9 cellular contexts compared by ENCODE assay signal in the genomic region with DNA sequence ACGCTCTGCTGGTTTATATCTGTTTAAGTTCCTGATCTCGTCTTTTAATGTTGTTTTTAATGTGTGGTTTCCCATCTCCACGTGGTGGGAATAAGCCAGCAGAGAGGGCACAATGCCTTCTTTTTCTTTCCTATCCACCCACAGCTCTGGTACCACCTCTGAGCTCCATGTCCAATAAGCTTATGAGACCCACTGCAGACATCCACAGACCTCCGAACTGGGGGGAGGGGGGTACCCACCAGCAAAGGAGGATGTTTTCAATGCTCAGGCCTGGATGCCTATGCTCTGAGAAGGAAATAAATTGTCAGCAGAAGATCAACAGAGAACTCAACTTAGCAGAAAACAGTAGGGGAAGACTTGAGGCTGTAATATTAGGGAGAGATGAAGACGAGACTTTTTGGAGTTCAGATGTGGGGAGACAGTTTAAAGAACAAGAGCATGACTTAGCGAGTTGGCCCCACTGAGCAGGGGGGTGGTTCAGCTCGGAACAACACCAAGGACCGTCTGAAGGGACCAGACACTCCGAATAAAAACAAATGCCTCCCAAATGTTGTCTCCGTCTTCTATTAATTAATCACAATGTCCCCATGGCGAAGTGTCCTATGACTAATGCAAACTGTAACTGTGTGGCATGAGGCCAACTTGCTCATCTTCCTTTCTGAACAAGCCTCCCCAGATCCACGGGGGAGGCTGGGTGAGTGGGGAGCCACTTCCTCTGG.
DNase-seq lines count a peak whose midpoint lies in the region; ATAC-seq, FAIRE-seq and TF ChIP-seq lines count a peak whose summit lies in the region.
"Had no signal": no experiment of that assay in that cellular context is flagged by ENCODE, and none has a peak within 500 bp of the region (broad histone marks: within the 10 kb centered on the region; RNA-seq: fewer than 3 reads in every experiment).

No MANE protein-coding gene starts in this region.

- no peak overlapping the region for H3K4me3 ChIP-seq in DND-41 (ENCODE audit: low read depth in 1 of 2, low read length in 2 of 2)
- H3K4me3 ChIP-seq in heart right ventricle = no peak overlapping the region
- no peak overlapping the region for H3K4me3 ChIP-seq in psoas muscle

- H3K4me1 ChIP-seq in DND-41 (ENCODE audit: insufficient read depth, low read length) (peaks cover 24% of the 10 kb centered on the region), heart right ventricle (peaks cover 0 to 24% (median 16%) of the 10 kb centered on the region in 9 donors), psoas muscle (no peaks in the 10 kb centered on the region)

- H3K27me3 ChIP-seq in DND-41 (ENCODE audit: insufficient read depth, low read length, poor library complexity) (no peaks in the 10 kb centered on the region), heart right ventricle (no peaks in the 10 kb centered on the region), psoas muscle (ENCODE audit: insufficient read depth in 3 of 3, low read length in 2 of 3) (no peaks in the 10 kb centered on the region)

- DNase-seq in DND-41 = peak; percentile 62
- DNase-seq in RCC 7860 (ENCODE audit: low spot score) = peak; percentile 21
- no peak for DNase-seq in heart right ventricle
- peak; percentile 70 for DNase-seq in psoas muscle
- DNase-seq in HT-29 (ENCODE audit: low spot score) = no peak
- DNase-seq in DMS53 treated with DMSO at 0.1 percent for 48 hours (lab: John Stamatoyannopoulos, UW; ENCODE audit: unreplicated experiment) = no peak
- DNase-seq: H9 had no signal

- ATAC-seq in DND-41 (ENCODE audit: insufficient read depth, low read depth) (peak; percentile 78), heart right ventricle (peak in 7 of 8 donors; percentile 46 to 73 (median 52)), psoas muscle (peak in 3 of 4 donors; percentile 32 to 79 (median 63)), GM18517 (IDR thresholded peaks at IDR 0.05; ENCODE audit: unreplicated experiment) (no peak), GM19452 (IDR thresholded peaks at IDR 0.05; ENCODE audit: unreplicated experiment) (no peak)

- no peak for TF ChIP-seq CTCF in DND-41 (IDR thresholded peaks at IDR 0.05; ENCODE audit: borderline replicate concordance, extremely low read depth, low read length, poor library complexity, severe bottlenecking)
- TF ChIP-seq CTCF in heart right ventricle (IDR thresholded peaks at IDR 0.05) = no peak
- TF ChIP-seq CTCF in psoas muscle (IDR thresholded peaks at IDR 0.05) = no peak

- H3K9me3 ChIP-seq in DND-41 (ENCODE audit: insufficient read depth, low read length, severe bottlenecking) (no peaks in the 10 kb centered on the region), heart right ventricle (no peaks in the 10 kb centered on the region), psoas muscle (no peaks in the 10 kb centered on the region)

- H2AFZ ChIP-seq in DND-41 (ENCODE audit: low read depth, low read length) = no peak overlapping the region

- H4K20me1 ChIP-seq in DND-41 (ENCODE audit: insufficient read depth, low read length) = peaks cover under 1% of the 10 kb centered on the region; the same call in 1 of the 2 replicates

- H3K36me3 ChIP-seq in DND-41 (ENCODE audit: insufficient read depth, low read length) = no peaks in the 10 kb centered on the region
- H3K36me3 ChIP-seq in heart right ventricle = no peaks in the 10 kb centered on the region
- no peaks in the 10 kb centered on the region for H3K36me3 ChIP-seq in psoas muscle (ENCODE audit: insufficient read depth in 1 of 2, low read depth in 1 of 2)

- 50 to 59% methylated on average over 12 of the region's 12 CpGs for WGBS in heart right ventricle, 2 donors
- 33 to 46% (median 43%) methylated on average over 12 of the region's 12 CpGs for WGBS in psoas muscle, 3 donors

- H3K27ac ChIP-seq in DND-41 (ENCODE audit: low read length) (peak overlapping the region; percentile 53), heart right ventricle (peak overlapping the region in 6 of 10 donors; percentile 46 to 75 (median 58)), psoas muscle (peak overlapping the region; percentile 4)

- intact Hi-C loops in heart right ventricle (cut with DNase I) (no loop called here), psoas muscle (cut with DNase I) (loop anchor here in 1 of 2 donors (10.0 kb wide), 1 partner anchor 59 kb away; a partner anchor contains a TSS)

- no peak overlapping the region for H3K9ac ChIP-seq in DND-41 (ENCODE audit: low read depth, low read length)

- H3K4me2 ChIP-seq in DND-41 (ENCODE audit: insufficient read depth, low read length) = peak overlapping the region; percentile 3; the same call in 1 of the 2 replicates

- peaks cover 9% of the 10 kb centered on the region for H3K79me2 ChIP-seq in DND-41 (ENCODE audit: insufficient read depth, low read length)

- no peak for FAIRE-seq in RCC 7860 (lab: Jason Lieb, UNC)

Comparison
In these comparisons a context has a peak if more than half of its experiments do, and no peak if none do; other contexts are left out.
1. ATAC-seq: peak in DND-41 (single experiment), heart right ventricle (7 of 8) and psoas muscle (3 of 4); none in GM18517 (single experiment) and GM19452 (single experiment).
2. DNase-seq: peak in DND-41 (single experiment), RCC 7860 (single experiment) and psoas muscle (2 of 2); none in heart right ventricle (0 of 2), HT-29 (single experiment) and DMS53 treated with DMSO at 0.1 percent for 48 hours (single experiment).
3. H3K27ac ChIP-seq: peak in every context shown above with its lines; median percentile 58 in heart right ventricle; 53 in DND-41; 4 in psoas muscle.